Comparison of ENCODE assay signal across 1 cellular context in genomic region chr18:59054892-59055291, GRCh38.
TF ChIP-seq lines count a peak whose summit lies in the region.

No MANE protein-coding gene starts in this region.

TF ChIP-seq in SK-N-SH treated with all-trans-retinoic acid at 6 μM for 48 hours, 23 proteins besides CTCF, POLR2A, EP300 and RAD21 (continued from another document):
- TF ChIP-seq PPARA (CRISPR knock-in tag; IDR thresholded peaks at IDR 0.05; ENCODE audit: borderline replicate concordance) = no peak
- TF ChIP-seq ZC3H10 (CRISPR knock-in tag; IDR thresholded peaks at IDR 0.05) = no peak
- TF ChIP-seq ARNTL (CRISPR knock-in tag; IDR thresholded peaks at IDR 0.05; ENCODE audit: borderline replicate concordance, low read depth) = no peak
- no peak for TF ChIP-seq SNAI2 (CRISPR knock-in tag; IDR thresholded peaks at IDR 0.05)
- TF ChIP-seq, protein P1, sequence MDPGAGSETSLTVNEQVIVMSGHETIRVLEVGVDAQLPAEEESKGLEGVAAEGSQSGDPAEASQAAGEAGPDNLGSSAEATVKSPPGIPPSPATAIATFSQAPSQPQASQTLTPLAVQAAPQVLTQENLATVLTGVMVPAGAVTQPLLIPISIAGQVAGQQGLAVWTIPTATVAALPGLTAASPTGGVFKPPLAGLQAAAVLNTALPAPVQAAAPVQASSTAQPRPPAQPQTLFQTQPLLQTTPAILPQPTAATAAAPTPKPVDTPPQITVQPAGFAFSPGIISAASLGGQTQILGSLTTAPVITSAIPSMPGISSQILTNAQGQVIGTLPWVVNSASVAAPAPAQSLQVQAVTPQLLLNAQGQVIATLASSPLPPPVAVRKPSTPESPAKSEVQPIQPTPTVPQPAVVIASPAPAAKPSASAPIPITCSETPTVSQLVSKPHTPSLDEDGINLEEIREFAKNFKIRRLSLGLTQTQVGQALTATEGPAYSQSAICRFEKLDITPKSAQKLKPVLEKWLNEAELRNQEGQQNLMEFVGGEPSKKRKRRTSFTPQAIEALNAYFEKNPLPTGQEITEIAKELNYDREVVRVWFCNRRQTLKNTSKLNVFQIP (CRISPR knock-in tag; IDR thresholded peaks at IDR 0.05; ENCODE audit: borderline replicate concordance, low read depth) = no peak
- no peak for TF ChIP-seq TOX (CRISPR knock-in tag; IDR thresholded peaks at IDR 0.05; ENCODE audit: borderline replicate concordance)
- no peak for TF ChIP-seq ISL1 (CRISPR knock-in tag; IDR thresholded peaks at IDR 0.05)
